1 cellular context compared by ENCODE assay signal in genomic region chr15:78000089-78000926, GRCh38.
TF ChIP-seq lines count a peak whose summit lies in the region.

No MANE protein-coding gene starts in this region.

TF ChIP-seq in HepG2, 621 proteins besides CTCF, POLR2A, EP300 and RAD21 (continued from another document):
- peak; percentile 46 for TF ChIP-seq ZNF687 (CRISPR knock-in tag; IDR thresholded peaks at IDR 0.05)
- TF ChIP-seq HMGXB3 (CRISPR knock-in tag; IDR thresholded peaks at IDR 0.05; ENCODE audit: borderline replicate concordance): no peak
- TF ChIP-seq ZNF788 (CRISPR knock-in tag; IDR thresholded peaks at IDR 0.05; ENCODE audit: borderline replicate concordance): peak; percentile 27; the same call in 1 of the 2 replicates
- TF ChIP-seq IKZF4 (CRISPR knock-in tag; IDR thresholded peaks at IDR 0.05; ENCODE audit: borderline replicate concordance, low read depth, not compliant biosample characterization): no peak
- no peak for TF ChIP-seq POLR2AphosphoS5 (IDR thresholded peaks at IDR 0.05; ENCODE audit: low read depth, low read length)
- no peak for TF ChIP-seq CENPT (CRISPR knock-in tag; IDR thresholded peaks at IDR 0.05; ENCODE audit: low read depth)
- no peak for TF ChIP-seq ISL2 (CRISPR knock-in tag; IDR thresholded peaks at IDR 0.05)
- no peak for TF ChIP-seq HNF1B (CRISPR knock-in tag; IDR thresholded peaks at IDR 0.05)
- peak; percentile 100 for TF ChIP-seq ZBTB33 (CRISPR knock-in tag; IDR thresholded peaks at IDR 0.05)
- TF ChIP-seq TP53 (CRISPR knock-in tag; conservative IDR thresholded peaks at IDR 0.05): no peak
- TF ChIP-seq THAP7 (CRISPR knock-in tag; IDR thresholded peaks at IDR 0.05): no peak
- peak; percentile 48; the same call in 1 of the 2 replicates for TF ChIP-seq NFKB2 (CRISPR knock-in tag; IDR thresholded peaks at IDR 0.05; ENCODE audit: borderline replicate concordance)
- peak; percentile 89 for TF ChIP-seq HNRNPL (IDR thresholded peaks at IDR 0.05; ENCODE audit: low read depth, low read length)
- no peak for TF ChIP-seq SOX6 (IDR thresholded peaks at IDR 0.05)
- TF ChIP-seq SOX6 (CRISPR knock-in tag; IDR thresholded peaks at IDR 0.05): no peak
- TF ChIP-seq ZNF276 (CRISPR knock-in tag; IDR thresholded peaks at IDR 0.05; ENCODE audit: low read depth): no peak
- TF ChIP-seq HHEX (CRISPR knock-in tag; IDR thresholded peaks at IDR 0.05): no peak
- TF ChIP-seq ZNF263 (CRISPR knock-in tag; IDR thresholded peaks at IDR 0.05): no peak
- TF ChIP-seq AFF4 (CRISPR knock-in tag; IDR thresholded peaks at IDR 0.05): no peak
- no peak for TF ChIP-seq ZNF549 (CRISPR knock-in tag; IDR thresholded peaks at IDR 0.05)
- TF ChIP-seq RXRB (CRISPR knock-in tag; IDR thresholded peaks at IDR 0.05; ENCODE audit: borderline replicate concordance): 0 out of 2 replicates have a peak, but pooled peaks have one; percentile 11
- no peak for TF ChIP-seq MAX (IDR thresholded peaks at IDR 0.05)
- TF ChIP-seq TSC22D2 (CRISPR knock-in tag; IDR thresholded peaks at IDR 0.05; ENCODE audit: borderline replicate concordance): no peak
- TF ChIP-seq MEIS2 (CRISPR knock-in tag; IDR thresholded peaks at IDR 0.05): no peak
- TF ChIP-seq SRSF9 (IDR thresholded peaks at IDR 0.05; ENCODE audit: borderline replicate concordance, insufficient read depth, low read depth, low read length, poor library complexity, severe bottlenecking): no peak
